In the genomic region with DNA sequence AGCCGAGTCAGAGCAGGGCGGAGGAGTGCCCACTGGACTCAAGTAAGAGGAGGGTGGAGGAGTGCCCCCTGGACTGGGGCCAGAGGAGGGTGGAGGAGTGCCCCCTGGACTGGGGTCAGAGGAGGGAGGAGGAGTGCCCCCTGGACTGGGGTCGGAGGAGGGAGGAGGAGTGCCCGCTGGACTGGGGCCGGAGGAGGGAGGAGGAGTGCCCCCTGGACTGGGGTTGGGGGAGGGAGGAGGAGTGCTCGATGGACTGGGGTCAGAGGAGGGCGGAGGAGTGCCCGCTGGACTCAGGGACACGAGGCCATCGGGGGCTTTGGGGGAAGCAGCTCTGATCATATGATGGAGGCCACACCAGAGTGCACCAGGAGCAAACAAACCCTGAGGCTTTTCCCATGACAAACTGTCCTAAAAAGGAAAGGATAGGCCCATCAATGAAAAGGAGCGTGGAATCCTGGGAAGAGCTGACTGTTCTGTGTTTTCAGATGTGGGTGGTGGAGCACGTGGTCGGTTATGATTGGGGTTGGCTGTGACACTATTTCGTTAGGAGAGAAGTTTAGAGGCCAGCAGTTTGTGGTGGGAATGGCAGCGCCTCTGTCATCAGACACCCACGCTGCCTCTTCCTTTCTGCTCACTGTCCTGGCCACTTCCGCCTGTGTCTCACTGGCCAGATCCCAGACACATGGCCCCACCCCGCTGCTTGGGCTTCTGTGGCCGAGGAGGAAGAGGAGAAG, we compare ENCODE assay signal across 8 cellular contexts. TPM values are rescaled to one million over a fixed set of nuclear protein-coding genes. Genes with fewer than 3 reads are reported as not detected.
DNase-seq lines count a peak whose midpoint lies in the region; ATAC-seq and TF ChIP-seq lines count a peak whose summit lies in the region.

No MANE protein-coding gene starts in this region.

- H4K20me1 ChIP-seq in OCI-LY3 (ENCODE audit: insufficient read depth, low read length) = no peaks in the 10 kb centered on the region

- TF ChIP-seq CTCF in OCI-LY3 (IDR thresholded peaks at IDR 0.05; ENCODE audit: low read depth, low read length) = no peak
- no peak for TF ChIP-seq CTCF in epithelial cell of proximal tubule (conservative IDR thresholded peaks at IDR 0.05; ENCODE audit: low read depth, low read length)
- no peak for TF ChIP-seq CTCF in omental fat pad (IDR thresholded peaks at IDR 0.05)

- DNase-seq in CMK (ENCODE audit: low read depth) (peak; percentile 95), epithelial cell of proximal tubule (ENCODE audit: low read depth) (peak; percentile 64), omental fat pad (ENCODE audit: low spot score) (no peak), NCI-H1105 (lab: John Stamatoyannopoulos, UW) (no peak), NCI-H345 (lab: John Stamatoyannopoulos, UW) (no peak), NCI-H1694 (lab: John Stamatoyannopoulos, UW) (no peak)

- H2AFZ ChIP-seq in OCI-LY3 (ENCODE audit: low read depth, low read length) = no peak overlapping the region

- no peaks in the 10 kb centered on the region for H3K36me3 ChIP-seq in OCI-LY3 (replicated peaks; ENCODE audit: low read depth, low read length)

- H3K79me2 ChIP-seq in OCI-LY3 (ENCODE audit: low read length) = no peaks in the 10 kb centered on the region

- H3K4me3 ChIP-seq in OCI-LY3 (ENCODE audit: low read length) = no peak overlapping the region
- peak overlapping the region; percentile 32 for H3K4me3 ChIP-seq in epithelial cell of proximal tubule (ENCODE audit: low read depth, low read length)

- no peaks in the 10 kb centered on the region for H3K9me3 ChIP-seq in OCI-LY3 (ENCODE audit: insufficient read depth, low read length)

- H3K9ac ChIP-seq in OCI-LY3 (ENCODE audit: low read length) = no peak overlapping the region

- no peaks in the 10 kb centered on the region for H3K4me1 ChIP-seq in OCI-LY3 (ENCODE audit: low read length)

- H3K27ac ChIP-seq in OCI-LY3 (ENCODE audit: low read length) = no peak overlapping the region

- ATAC-seq in omental fat pad (ENCODE audit: low FRiP score) = peak; percentile 65
- ATAC-seq in HG03442 (IDR thresholded peaks at IDR 0.05; ENCODE audit: unreplicated experiment) = no peak

- peaks cover 17% of the 10 kb centered on the region for H3K27me3 ChIP-seq in OCI-LY3 (ENCODE audit: low read depth, low read length)

- 0 out of 2 replicates have a peak overlapping the region, but pooled peaks have one; percentile 12 for H3K4me2 ChIP-seq in OCI-LY3 (ENCODE audit: low read length)

RNA-seq across cellular contexts. Expression of gene HPCAL1, which starts 24.5 kb away (rescaled TPM):
- total RNA-seq in epithelial cell of proximal tubule = 72.3 and 138 TPM in 2 replicates
- total RNA-seq in omental fat pad = 10 to 100 TPM; 51.8 to 75.8 (median 67.8) TPM

Comparison
In these comparisons a context has a peak if more than half of its experiments do, and no peak if none do; other contexts are left out.
1. DNase-seq: peak in CMK (single experiment) and epithelial cell of proximal tubule (single experiment); none in omental fat pad (single experiment), NCI-H1105 (single experiment), NCI-H345 (single experiment) and NCI-H1694 (single experiment).